In genomic region chr11:61701298-61701993, GRCh38 we compare ENCODE assay signal across 1 cellular context.
TF ChIP-seq lines count a peak whose summit lies in the region.

No MANE protein-coding gene starts in this region.

TF ChIP-seq in HepG2, 621 proteins besides CTCF, POLR2A, EP300 and RAD21 (continues in another document):
- TF ChIP-seq ZBTB10 (CRISPR knock-in tag; IDR thresholded peaks at IDR 0.05; ENCODE audit: borderline replicate concordance) (no peak), ZNF331 (CRISPR knock-in tag; IDR thresholded peaks at IDR 0.05) (no peak), ZBTB49 (CRISPR knock-in tag; IDR thresholded peaks at IDR 0.05; ENCODE audit: borderline replicate concordance) (no peak), ZNF121 (CRISPR knock-in tag; IDR thresholded peaks at IDR 0.05) (no peak), MLX (CRISPR knock-in tag; IDR thresholded peaks at IDR 0.05) (no peak), ZNF33A (CRISPR knock-in tag; IDR thresholded peaks at IDR 0.05; ENCODE audit: borderline replicate concordance) (no peak), BRF2 (CRISPR knock-in tag; IDR thresholded peaks at IDR 0.05) (no peak), KLF12 (CRISPR knock-in tag; IDR thresholded peaks at IDR 0.05; ENCODE audit: borderline replicate concordance) (no peak), ZNF687 (CRISPR knock-in tag; IDR thresholded peaks at IDR 0.05) (peak; percentile 36), TFAP4 (IDR thresholded peaks at IDR 0.05; ENCODE audit: borderline replicate concordance, low read depth) (no peak), ZNF296 (CRISPR knock-in tag; conservative IDR thresholded peaks at IDR 0.05) (no peak), GTF2F1 (IDR thresholded peaks at IDR 0.05; ENCODE audit: low read length) (no peak), CEBPB (IDR thresholded peaks at IDR 0.05; ENCODE audit: borderline replicate concordance, low read depth, low read length) (no peak), HMGA1 (CRISPR knock-in tag; conservative IDR thresholded peaks at IDR 0.05) (no peak), ZNF790 (CRISPR knock-in tag; IDR thresholded peaks at IDR 0.05; ENCODE audit: borderline replicate concordance) (no peak), ZHX2 (IDR thresholded peaks at IDR 0.05; ENCODE audit: low read depth) (no peak), ZHX2 (CRISPR knock-in tag; IDR thresholded peaks at IDR 0.05; ENCODE audit: borderline replicate concordance) (no peak), ZFP82 (CRISPR knock-in tag; IDR thresholded peaks at IDR 0.05; ENCODE audit: borderline replicate concordance) (no peak), ZNF101 (CRISPR knock-in tag; IDR thresholded peaks at IDR 0.05; ENCODE audit: borderline replicate concordance, low read depth) (no peak), REPIN1 (CRISPR knock-in tag; IDR thresholded peaks at IDR 0.05; ENCODE audit: borderline replicate concordance, low read depth) (no peak), AKNA (CRISPR knock-in tag; IDR thresholded peaks at IDR 0.05; ENCODE audit: borderline replicate concordance) (no peak), STAG1 (CRISPR knock-in tag; IDR thresholded peaks at IDR 0.05) (peak; percentile 42), CSRNP1 (CRISPR knock-in tag; IDR thresholded peaks at IDR 0.05) (no peak), ZEB1 (IDR thresholded peaks at IDR 0.05; ENCODE audit: insufficient replicate concordance, low read depth) (no peak)
